ENCODE assay signal across 8 cellular contexts in genomic region chr7:129829677-129830631, GRCh38.
DNase-seq lines count a peak whose midpoint lies in the region; ATAC-seq and TF ChIP-seq lines count a peak whose summit lies in the region.

No MANE protein-coding gene starts in this region.

- TF ChIP-seq CTCF in GM12864 (IDR thresholded peaks at IDR 0.05; ENCODE audit: low read depth, low read length, missing control alignments) (peak; percentile 87), astrocyte of the cerebellum (IDR thresholded peaks at IDR 0.05; ENCODE audit: low read depth, low read length, missing control alignments) (peak; percentile 87), retinal pigment epithelial cell (conservative IDR thresholded peaks at IDR 0.05; ENCODE audit: low read depth, low read length) (peak; percentile 88)

- H3K27ac Mint-ChIP-seq in T-helper 17 cell, result peak overlapping the region; percentile 66

- ATAC-seq in T-helper 17 cell, result peak; percentile 50
- ATAC-seq in HG02885 (IDR thresholded peaks at IDR 0.05; ENCODE audit: poor library complexity, unreplicated experiment), result no peak
- no peak for ATAC-seq in GM19035 (IDR thresholded peaks at IDR 0.05; ENCODE audit: unreplicated experiment)

- peak overlapping the region; percentile 10 for H3K4me3 Mint-ChIP-seq in T-helper 17 cell

- peaks cover 27% of the 10 kb centered on the region for H3K4me1 Mint-ChIP-seq in T-helper 17 cell

- no peaks in the 10 kb centered on the region for H3K27me3 Mint-ChIP-seq in T-helper 17 cell

- H3K4me3 ChIP-seq in GM12864 (ENCODE audit: low read depth, low read length) (no peak overlapping the region), astrocyte of the cerebellum (ENCODE audit: low read depth, low read length) (no peak overlapping the region), retinal pigment epithelial cell (ENCODE audit: low read length) (no peak overlapping the region)

- DNase-seq in GM12864 (ENCODE audit: low read depth) (peak; percentile 52), NCI-H1436 treated with DMSO at 0.1 percent for 48 hours (lab: John Stamatoyannopoulos, UW) (peak; percentile 42), T-helper 17 cell (peak; percentile 28 to 32 (median 29)), astrocyte of the cerebellum (ENCODE audit: low read depth) (peak; percentile 82), hippocampal formation (lab: John Stamatoyannopoulos, UW) (peak; percentile 60 to 87), retinal pigment epithelial cell (ENCODE audit: low read depth) (peak; percentile 56)

- no peaks in the 10 kb centered on the region for H3K9me3 ChIP-seq in T-helper 17 cell (ENCODE audit: control insufficient read depth, low read length, poor library complexity, severe bottlenecking)

- peaks cover 2% of the 10 kb centered on the region for H3K36me3 Mint-ChIP-seq in T-helper 17 cell (ENCODE audit: low read depth)

- in situ Hi-C loops in astrocyte of the cerebellum (cut with HindIII; ENCODE audit: low sequenced_read_pairs), result no loop called here

Comparison
In these comparisons a context has a peak if more than half of its experiments do, and no peak if none do; other contexts are left out.
1. DNase-seq: peak in every context shown above with its lines; median percentile 82 in astrocyte of the cerebellum; 74 in hippocampal formation; 56 in retinal pigment epithelial cell; 52 in GM12864; 42 in NCI-H1436 treated with DMSO at 0.1 percent for 48 hours; 29 in T-helper 17 cell.